In the genomic region with DNA sequence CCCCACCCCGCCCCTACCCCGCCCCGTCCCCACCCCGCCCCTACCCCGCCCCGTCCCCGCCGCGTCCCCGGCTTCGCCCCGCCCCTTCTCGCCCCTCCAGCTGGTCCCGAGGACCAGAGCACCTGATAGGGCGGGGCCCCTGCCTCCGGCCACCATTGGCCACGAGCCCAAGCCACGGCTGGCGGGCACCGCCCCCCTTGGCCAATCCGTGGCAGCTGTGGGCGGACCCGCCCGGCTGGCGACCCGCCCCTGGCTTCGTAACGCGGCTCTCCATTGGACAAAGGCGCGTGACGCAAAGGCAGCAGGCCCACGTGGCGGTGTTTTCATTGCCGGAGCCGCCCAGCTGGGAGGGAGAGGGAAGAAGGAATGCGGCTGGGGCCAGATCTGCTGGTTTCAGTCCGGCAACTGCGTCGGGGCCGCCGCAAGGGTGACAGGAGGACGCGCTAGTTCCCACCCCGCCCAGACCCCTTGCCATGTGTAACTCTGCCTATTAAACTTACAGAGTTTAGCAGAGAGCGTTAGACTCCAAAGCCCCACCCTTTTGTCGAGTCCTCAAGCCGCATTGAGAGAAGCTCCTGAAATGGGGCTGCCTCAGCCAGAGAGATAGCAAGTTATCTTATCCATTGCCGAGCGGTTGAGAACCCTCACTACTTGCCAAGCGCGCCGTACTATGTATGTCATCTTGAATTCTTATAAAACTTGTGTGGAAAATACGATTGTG, we compare ENCODE assay signal across 8 cellular contexts. TPM values are rescaled to one million over a fixed set of nuclear protein-coding genes. Genes with fewer than 3 reads are reported as not detected.
DNase-seq lines count a peak whose midpoint lies in the region; ATAC-seq and TF ChIP-seq lines count a peak whose summit lies in the region.

No MANE protein-coding gene starts in this region.

- DNase-seq in GM12865 (ENCODE audit: low read depth) (peak; percentile 99), NCI-H1417 (lab: John Stamatoyannopoulos, UW) (peak; percentile 98 to 99 (median 99)), SW480 (ENCODE audit: low spot score) (peak; percentile 96), amniotic epithelial cell (ENCODE audit: low read depth) (peak; percentile 96), heart right ventricle (peak; percentile 98 to 99), posterior cingulate gyrus (peak; percentile 97 to 100 (median 99)), upper lobe of left lung (peak; percentile 99 to 100)

- peak overlapping the region; percentile 85 to 99 (median 95) for H3K27ac ChIP-seq in heart right ventricle
- H3K27ac ChIP-seq in upper lobe of left lung: peak overlapping the region; percentile 92 to 97 (median 96)

- WGBS in heart right ventricle, 2 donors: 0 to 1% methylated on average over 40 to 45 of the region's 54 CpGs
- 1 to 3% methylated on average over 8 to 10 of the region's 54 CpGs for WGBS in upper lobe of left lung, 2 donors

- TF ChIP-seq POLR2A in upper lobe of left lung (IDR thresholded peaks at IDR 0.05): peak in 3 of 4 donors; percentile 73 to 97 (median 93)

- no peak for TF ChIP-seq EP300 in upper lobe of left lung (IDR thresholded peaks at IDR 0.05)

- peak; percentile 84 for ATAC-seq in HG02759 (IDR thresholded peaks at IDR 0.05; ENCODE audit: unreplicated experiment)
- ATAC-seq in heart right ventricle: peak; percentile 87 to 94 (median 91)
- ATAC-seq in upper lobe of left lung (ENCODE audit: low FRiP score in 2 of 2): peak; percentile 96 to 99

- H3K36me3 ChIP-seq in heart right ventricle: peaks cover 0 to 9% (median 0%) of the 10 kb centered on the region in 9 donors
- H3K36me3 ChIP-seq in upper lobe of left lung: peaks cover 0 to under 1% (median 0%) of the 10 kb centered on the region in 4 donors

- TF ChIP-seq CTCF in GM12865 (IDR thresholded peaks at IDR 0.05; ENCODE audit: insufficient read depth, low read depth, low read length, missing control alignments): no peak
- TF ChIP-seq CTCF in heart right ventricle (IDR thresholded peaks at IDR 0.05): peak in 2 of 9 donors; percentile 3 to 5
- peak in 2 of 6 experiments; percentile 30 to 33 for TF ChIP-seq CTCF in upper lobe of left lung (IDR thresholded peaks at IDR 0.05)

- peaks cover 0 to 83% (median 63%) of the 10 kb centered on the region in 9 donors for H3K4me1 ChIP-seq in heart right ventricle
- H3K4me1 ChIP-seq in upper lobe of left lung: peaks cover 39 to 57% (median 50%) of the 10 kb centered on the region in 4 donors

- H3K4me3 ChIP-seq in GM12865 (ENCODE audit: low read depth, low read length): peak overlapping the region; percentile 50
- H3K4me3 ChIP-seq in heart right ventricle: peak overlapping the region; percentile 29 to 95 (median 88)
- H3K4me3 ChIP-seq in upper lobe of left lung: peak overlapping the region; percentile 21 to 92 (median 73)

- H3K9me3 ChIP-seq in heart right ventricle: no peaks in the 10 kb centered on the region
- no peaks in the 10 kb centered on the region for H3K9me3 ChIP-seq in upper lobe of left lung

- intact Hi-C loops in heart right ventricle (cut with DNase I): loop anchor here in 4 of 10 donors (2.0 to 5.0 kb wide), 5 partner anchors 19 to 210 kb away; partner anchors contain the start of genes PRKAR1A (in 2 of the 4) and AMZ2 (in 1 of the 4)
- intact Hi-C loops in posterior cingulate gyrus (cut with DNase I): loop anchor here (2.0 to 5.0 kb wide), 2 partner anchors 55 to 209 kb away; partner anchors contain the start of genes AMZ2 and PRKAR1A

- H3K27me3 ChIP-seq in heart right ventricle: no peaks in the 10 kb centered on the region
- no peaks in the 10 kb centered on the region for H3K27me3 ChIP-seq in upper lobe of left lung

RNA-seq across cellular contexts. Expression of gene WIPI1, which starts 0.4 kb away (rescaled TPM):
- 100 to 1,000 TPM in 7 of 10 donors, 10 to 100 TPM in 3; 58.6 to 201 (median 122) TPM for total RNA-seq in heart right ventricle
- polyA plus RNA-seq in heart right ventricle: 10 to 100 TPM; 46.6 to 90.4 TPM
- 100 to 1,000 TPM in 1 of 6 donors, 10 to 100 TPM in 5; 34.7 to 151 (median 44.4) TPM for total RNA-seq in upper lobe of left lung

RNA-seq across cellular contexts. Expression of gene PRKAR1A, which starts 54.5 kb away (rescaled TPM):
- total RNA-seq in heart right ventricle (1,000 to 10,000 TPM in 5 of 10 donors, 100 to 1,000 TPM in 5; 609 to 1,378 (median 974) TPM), upper lobe of left lung (100 to 1,000 TPM; 161 to 490 (median 396) TPM)
- 100 to 1,000 TPM; 170 to 489 TPM for polyA plus RNA-seq in heart right ventricle

Comparison
In these comparisons a context has a peak if more than half of its experiments do, and no peak if none do; other contexts are left out.
1. Peak in every context shown above with its lines: DNase-seq, ATAC-seq, H3K4me3 ChIP-seq and H3K27ac ChIP-seq.